Comparison of ENCODE assay signal across 9 cellular contexts in genomic region chr9:133352635-133353340, GRCh38. TPM values are rescaled to one million over a fixed set of nuclear protein-coding genes. Genes with fewer than 3 reads are reported as not detected.
A peak's percentile ranks its signal among the peaks of the same experiment; 100 is the strongest.
DNase-seq lines count a peak whose midpoint lies in the region; ATAC-seq and TF ChIP-seq lines count a peak whose summit lies in the region.
"Had no signal": no experiment of that assay in that cellular context is flagged by ENCODE, and none has a peak within 500 bp of the region (broad histone marks: within the 10 kb centered on the region; RNA-seq: fewer than 3 reads in every experiment).

No MANE protein-coding gene starts in this region.

- peaks cover 50% of the 10 kb centered on the region for H3K36me3 Mint-ChIP-seq in activated CD8-positive, alpha-beta T cell treated with anti-CD3 and anti-CD28 coated beads for 36 hours (ENCODE audit: low read depth)
- peaks cover 80% of the 10 kb centered on the region for H3K36me3 Mint-ChIP-seq in stimulated activated effector memory CD8-positive, alpha-beta T cell treated with anti-CD3 and anti-CD28 coated beads, Interleukin-12 subunit alpha, Interleukin-12 subunit beta, amount 100 ng/mL, for 72 hours

- H3K9me3 ChIP-seq in right cardiac atrium (ENCODE audit: control insufficient read depth, low read length) = no peaks in the 10 kb centered on the region
- H3K9me3 ChIP-seq in heart left ventricle = no peaks in the 10 kb centered on the region
- H3K9me3 ChIP-seq in smooth muscle cell (replicated peaks; ENCODE audit: low read depth) = no peaks in the 10 kb centered on the region
- H3K9me3 ChIP-seq: SJSA1 had no signal

- peak in 2 of 3 donors; percentile 9 to 13 for DNase-seq in right cardiac atrium
- no peak for DNase-seq in heart left ventricle
- no peak for DNase-seq in activated CD8-positive, alpha-beta T cell treated with anti-CD3 and anti-CD28 coated beads for 36 hours
- no peak for DNase-seq in stimulated activated effector memory CD8-positive, alpha-beta T cell treated with anti-CD3 and anti-CD28 coated beads, Interleukin-12 subunit alpha, Interleukin-12 subunit beta, amount 100 ng/mL, for 72 hours (ENCODE audit: low spot score in 2 of 2)
- no peak for DNase-seq in smooth muscle cell (lab: John Stamatoyannopoulos, UW; ENCODE audit: unreplicated experiment)
- DNase-seq in anterior cingulate cortex (lab: John Stamatoyannopoulos, UW) = no peak
- DNase-seq: NCI-H2227 treated with DMSO at 0.1 percent for 48 hours had no signal

- H3K4me2 ChIP-seq in smooth muscle cell = no peak overlapping the region

- no peak overlapping the region for H2AFZ ChIP-seq in smooth muscle cell (ENCODE audit: low read depth)

- WGBS in right cardiac atrium = 75% methylated on average over 8 of the region's 8 CpGs
- 78 to 87% (median 83%) methylated on average over 8 of the region's 8 CpGs for WGBS in heart left ventricle, 4 donors
- 93% methylated on average over 8 of the region's 8 CpGs for WGBS in smooth muscle cell (ENCODE audit: low lambda C conversion rate)

- H3K27ac ChIP-seq in right cardiac atrium (ENCODE audit: low read length) (no peak overlapping the region), heart left ventricle (no peak overlapping the region), smooth muscle cell (ENCODE audit: low read depth) (no peak overlapping the region)
- H3K27ac ChIP-seq: SJSA1 had no signal

- H3K9ac ChIP-seq in smooth muscle cell (ENCODE audit: low read depth) = no peak overlapping the region

- no peak for TF ChIP-seq CTCF in heart left ventricle (IDR thresholded peaks at IDR 0.05)
- no peak for TF ChIP-seq CTCF in activated CD8-positive, alpha-beta T cell treated with anti-CD3 and anti-CD28 coated beads for 36 hours (IDR thresholded peaks at IDR 0.05)
- no peak for TF ChIP-seq CTCF in smooth muscle cell (IDR thresholded peaks at IDR 0.05; ENCODE audit: borderline replicate concordance, insufficient read depth, poor library complexity, severe bottlenecking)

- CTCF ChIA-PET in activated CD8-positive, alpha-beta T cell treated with anti-CD3 and anti-CD28 coated beads for 36 hours (lab: Charles Lee) = interaction anchor here (1.4 to 2.5 kb wide), 4 partner anchors 11 to 21 kb away, joined by 4 to 15 read pairs (median 6); no protein-coding TSS in a partner anchor

- intact Hi-C loops in right cardiac atrium (cut with DNase I) = no loop called here
- intact Hi-C loops in heart left ventricle (cut with DNase I) = no loop called here
- intact Hi-C loops in activated CD8-positive, alpha-beta T cell treated with anti-CD3 and anti-CD28 coated beads for 36 hours (cut with micrococcal nuclease) = loop anchor here (2.0 kb wide), 1 partner anchor 18 kb away; no protein-coding TSS in a partner anchor

- H3F3A ChIP-seq in smooth muscle cell (ENCODE audit: low read depth) = peaks cover 57% of the 10 kb centered on the region

- H3K79me2 ChIP-seq in smooth muscle cell (ENCODE audit: low read depth) = peaks cover 43% of the 10 kb centered on the region

- H3K4me1 Mint-ChIP-seq in activated CD8-positive, alpha-beta T cell treated with anti-CD3 and anti-CD28 coated beads for 36 hours (ENCODE audit: low read depth) = peaks cover 54% of the 10 kb centered on the region
- H3K4me1 Mint-ChIP-seq in stimulated activated effector memory CD8-positive, alpha-beta T cell treated with anti-CD3 and anti-CD28 coated beads, Interleukin-12 subunit alpha, Interleukin-12 subunit beta, amount 100 ng/mL, for 72 hours = peaks cover 57% of the 10 kb centered on the region

- no peaks in the 10 kb centered on the region for H3K9me3 Mint-ChIP-seq in activated CD8-positive, alpha-beta T cell treated with anti-CD3 and anti-CD28 coated beads for 36 hours
- no peaks in the 10 kb centered on the region for H3K9me3 Mint-ChIP-seq in stimulated activated effector memory CD8-positive, alpha-beta T cell treated with anti-CD3 and anti-CD28 coated beads, Interleukin-12 subunit alpha, Interleukin-12 subunit beta, amount 100 ng/mL, for 72 hours
- H3K9me3 Mint-ChIP-seq: CD4-positive, alpha-beta memory T cell had no signal

- H3K27ac Mint-ChIP-seq in activated CD8-positive, alpha-beta T cell treated with anti-CD3 and anti-CD28 coated beads for 36 hours = peak overlapping the region; percentile 66
- H3K27ac Mint-ChIP-seq in stimulated activated effector memory CD8-positive, alpha-beta T cell treated with anti-CD3 and anti-CD28 coated beads, Interleukin-12 subunit alpha, Interleukin-12 subunit beta, amount 100 ng/mL, for 72 hours = peak overlapping the region; percentile 88

- ATAC-seq in right cardiac atrium = no peak
- no peak for ATAC-seq in heart left ventricle
- ATAC-seq in activated CD8-positive, alpha-beta T cell treated with anti-CD3 and anti-CD28 coated beads for 36 hours = no peak
- ATAC-seq in stimulated activated effector memory CD8-positive, alpha-beta T cell treated with anti-CD3 and anti-CD28 coated beads, Interleukin-12 subunit alpha, Interleukin-12 subunit beta, amount 100 ng/mL, for 72 hours = no peak

- TF ChIP-seq POLR2A in heart left ventricle (IDR thresholded peaks at IDR 0.05) = no peak

- POLR2A ChIA-PET in activated CD8-positive, alpha-beta T cell treated with anti-CD3 and anti-CD28 coated beads for 36 hours (lab: Charles Lee) = interaction anchor here (0.6 to 28.8 kb wide), 5 partner anchors 4 to 130 kb away, joined by 3 to 872 read pairs (median 4); partner anchors contain the start of genes MED22, RPL7A, SURF1 and SURF2

- H3K27me3 ChIP-seq in right cardiac atrium (ENCODE audit: control insufficient read depth, insufficient read depth) = no peaks in the 10 kb centered on the region
- no peaks in the 10 kb centered on the region for H3K27me3 ChIP-seq in heart left ventricle
- no peaks in the 10 kb centered on the region for H3K27me3 ChIP-seq in smooth muscle cell (ENCODE audit: low read depth)
- H3K27me3 ChIP-seq: SJSA1 had no signal

- H4K20me1 ChIP-seq in smooth muscle cell (ENCODE audit: low read depth) = peaks cover 60% of the 10 kb centered on the region

- H3K4me1 ChIP-seq in right cardiac atrium (ENCODE audit: control insufficient read depth, insufficient read depth, low read length) (peaks cover 11% of the 10 kb centered on the region), heart left ventricle (peaks cover 8 to 45% (median 34%) of the 10 kb centered on the region in 12 donors), smooth muscle cell (ENCODE audit: low read depth) (peaks cover 19% of the 10 kb centered on the region)

- H3K4me3 Mint-ChIP-seq in activated CD8-positive, alpha-beta T cell treated with anti-CD3 and anti-CD28 coated beads for 36 hours = no peak overlapping the region
- H3K4me3 Mint-ChIP-seq in stimulated activated effector memory CD8-positive, alpha-beta T cell treated with anti-CD3 and anti-CD28 coated beads, Interleukin-12 subunit alpha, Interleukin-12 subunit beta, amount 100 ng/mL, for 72 hours = no peak overlapping the region

- H3K36me3 ChIP-seq in heart left ventricle (peaks cover 0 to 55% (median 50%) of the 10 kb centered on the region in 9 donors), smooth muscle cell (ENCODE audit: low read depth) (no peaks in the 10 kb centered on the region)

- no peaks in the 10 kb centered on the region for H3K27me3 Mint-ChIP-seq in activated CD8-positive, alpha-beta T cell treated with anti-CD3 and anti-CD28 coated beads for 36 hours
- H3K27me3 Mint-ChIP-seq: CD4-positive, alpha-beta memory T cell had no signal

- H3K4me3 ChIP-seq in right cardiac atrium (ENCODE audit: low read length) = no peak overlapping the region
- H3K4me3 ChIP-seq in heart left ventricle = no peak overlapping the region
- no peak overlapping the region for H3K4me3 ChIP-seq in smooth muscle cell
- H3K4me3 ChIP-seq: SJSA1 had no signal

RNA-seq across cellular contexts. Expression of gene SURF1, which starts 3.5 kb away (rescaled TPM):
- 10 to 100 TPM; 34.0 to 54.4 (median 43.1) TPM for total RNA-seq in right cardiac atrium
- 98.8 TPM for polyA plus RNA-seq in right cardiac atrium
- 10 to 100 TPM; 36.8 to 58.1 (median 50.9) TPM for total RNA-seq in heart left ventricle
- 100 to 1,000 TPM in 1 of 2 donors, 10 to 100 TPM in 1; 70.8 to 104 TPM for polyA plus RNA-seq in heart left ventricle
- total RNA-seq in activated CD8-positive, alpha-beta T cell treated with anti-CD3 and anti-CD28 coated beads for 36 hours = 10 to 100 TPM; 22.1 to 25.3 TPM
- total RNA-seq in smooth muscle cell = 23.8 and 33.5 TPM in 2 replicates
- 57.7 and 60.7 TPM in 2 replicates for polyA plus RNA-seq in smooth muscle cell

RNA-seq across cellular contexts. Expression of gene SURF2, which starts 3.6 kb away (rescaled TPM):
- total RNA-seq in right cardiac atrium (10 to 100 TPM; 11.3 to 13.3 (median 12.5) TPM), heart left ventricle (10 to 100 TPM; 10.0 to 24.8 (median 13.6) TPM), smooth muscle cell (2.8 and 11.4 TPM in 2 replicates)
- polyA plus RNA-seq in right cardiac atrium (23.4 TPM), heart left ventricle (10 to 100 TPM; 31.1 to 41.1 TPM), smooth muscle cell (21.4 and 28.9 TPM in 2 replicates)
- 10 to 100 TPM; 14.6 to 21.5 TPM for total RNA-seq in activated CD8-positive, alpha-beta T cell treated with anti-CD3 and anti-CD28 coated beads for 36 hours

RNA-seq across cellular contexts. Expression of gene RPL7A, which starts 4.8 kb away (rescaled TPM):
- total RNA-seq in right cardiac atrium (1,000 to 10,000 TPM in 3 of 4 donors, 100 to 1,000 TPM in 1; 973 to 1,213 (median 1,047) TPM), heart left ventricle (1,000 to 10,000 TPM in 4 of 9 donors, 100 to 1,000 TPM in 5; 845 to 1,270 (median 964) TPM), smooth muscle cell (1,134 and 1,254 TPM in 2 replicates)
- polyA plus RNA-seq in right cardiac atrium (1,455 TPM), heart left ventricle (1,000 to 10,000 TPM; 1,266 to 2,727 TPM), smooth muscle cell (372 and 413 TPM in 2 replicates)
- total RNA-seq in activated CD8-positive, alpha-beta T cell treated with anti-CD3 and anti-CD28 coated beads for 36 hours = 1,000 to 10,000 TPM; 3,479 to 3,507 TPM

RNA-seq across cellular contexts. Expression of gene MED22, which starts 4.9 kb away (rescaled TPM):
- 10 to 100 TPM; 19.0 to 22.7 (median 20.6) TPM for total RNA-seq in right cardiac atrium
- 15.2 TPM for polyA plus RNA-seq in right cardiac atrium
- total RNA-seq in heart left ventricle = 10 to 100 TPM; 15.5 to 33.8 (median 19.5) TPM
- polyA plus RNA-seq in heart left ventricle = 10 to 100 TPM; 12.3 to 30.7 TPM
- total RNA-seq in activated CD8-positive, alpha-beta T cell treated with anti-CD3 and anti-CD28 coated beads for 36 hours = 10 to 100 TPM; 23.4 to 29.0 TPM
- 8.3 and 9.0 TPM in 2 replicates for total RNA-seq in smooth muscle cell
- 15.8 and 17.9 TPM in 2 replicates for polyA plus RNA-seq in smooth muscle cell

RNA-seq across cellular contexts. Expression of gene SURF6, which starts 16.8 kb away (rescaled TPM):
- total RNA-seq in right cardiac atrium (10 to 100 TPM; 10.9 to 13.2 (median 11.9) TPM), heart left ventricle (10 to 100 TPM in 6 of 9 donors, 1 to 10 TPM in 3; 9.2 to 16.0 (median 11.1) TPM), smooth muscle cell (8.1 and 11.7 TPM in 2 replicates)
- polyA plus RNA-seq in right cardiac atrium (13.9 TPM), heart left ventricle (10 to 100 TPM; 12.3 to 19.6 TPM), smooth muscle cell (16.5 and 17.8 TPM in 2 replicates)
- total RNA-seq in activated CD8-positive, alpha-beta T cell treated with anti-CD3 and anti-CD28 coated beads for 36 hours = 10 to 100 TPM; 24.9 to 28.3 TPM

Comparison
In these comparisons a context has a peak if more than half of its experiments do, and no peak if none do; other contexts are left out.
1. DNase-seq: peak in right cardiac atrium (2 of 3); none in heart left ventricle (0 of 5), activated CD8-positive, alpha-beta T cell treated with anti-CD3 and anti-CD28 coated beads for 36 hours (single experiment), stimulated activated effector memory CD8-positive, alpha-beta T cell treated with anti-CD3 and anti-CD28 coated beads, Interleukin-12 subunit alpha, Interleukin-12 subunit beta, amount 100 ng/mL, for 72 hours (0 of 2), smooth muscle cell (single experiment) and anterior cingulate cortex (0 of 58).